8 cellular contexts compared by ENCODE assay signal in genomic region chr2:21728133-21728532, GRCh38.
"Had no signal": no experiment of that assay in that cellular context is flagged by ENCODE, and none has a peak within 500 bp of the region (broad histone marks: within the 10 kb centered on the region; RNA-seq: fewer than 3 reads in every experiment).

No MANE protein-coding gene starts in this region.

- H3K27ac Mint-ChIP-seq: H9, IgD-negative memory B cell had no signal

- H3K27me3 Mint-ChIP-seq: IgD-negative memory B cell had no signal

- H3K4me1 Mint-ChIP-seq: IgD-negative memory B cell had no signal

- H3K9me3 Mint-ChIP-seq: H9 had no signal

- H3K27ac ChIP-seq: GM23248, HL-60, KMS-11 had no signal

- H3K36me3 Mint-ChIP-seq: IgD-negative memory B cell had no signal

- H2AFZ ChIP-seq: GM23248 had no signal

- H3K4me3 ChIP-seq: GM23248 had no signal

- H3K4me2 ChIP-seq: KMS-11 had no signal

- ATAC-seq: HepG2 had no signal

- H3K4me3 Mint-ChIP-seq: H9, IgD-negative memory B cell had no signal

- DNase-seq: GM23248, H9, HCEC 1CT, KBM-7 had no signal
